ENCODE assay signal across 21 cellular contexts in the genomic region with DNA sequence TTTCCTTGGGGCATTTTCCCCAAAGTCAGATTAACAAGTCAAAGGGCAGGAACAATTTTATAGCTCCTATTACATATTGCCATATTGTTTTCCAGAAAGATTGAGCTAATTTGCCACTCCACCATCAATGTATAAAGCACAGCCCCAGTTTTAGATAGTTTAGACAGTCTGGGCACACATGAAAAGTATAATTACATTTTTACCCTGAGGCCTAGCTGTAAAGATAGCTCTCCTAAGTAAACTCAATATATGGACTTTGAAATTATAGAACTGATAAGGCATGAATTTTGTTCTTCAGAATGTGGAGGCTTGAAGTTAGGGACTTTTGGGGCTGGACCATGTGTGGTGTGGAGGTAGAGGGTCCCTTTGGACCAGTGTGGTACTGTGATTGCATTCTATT.
"Had no signal": no experiment of that assay in that cellular context is flagged by ENCODE, and none has a peak within 500 bp of the region (broad histone marks: within the 10 kb centered on the region; RNA-seq: fewer than 3 reads in every experiment).

No MANE protein-coding gene starts in this region.

- H3K4me3 ChIP-seq: Peyer's patch, SJSA1 had no signal

- H3K36me3 ChIP-seq: brain microvascular endothelial cell, Peyer's patch, SJSA1 had no signal

- ATAC-seq: activated T-cell treated with anti-CD3 and anti-CD28 coated beads, Interleukin-2, amount 50 U/mL, for 4 hours; WTC11 had no signal

- H3K9me3 ChIP-seq: Peyer's patch, SJSA1 had no signal

- H3K27ac ChIP-seq: brain microvascular endothelial cell, Peyer's patch, SJSA1 had no signal

- H3K27me3 ChIP-seq: brain microvascular endothelial cell, Peyer's patch, SJSA1 had no signal

- H3K4me1 ChIP-seq: SJSA1 had no signal

- DNase-seq: activated CD4-positive, alpha-beta memory T cell treated with anti-CD3 and anti-CD28 coated beads for 36 hours; activated CD4-positive, alpha-beta T cell treated with anti-CD3 and anti-CD28 coated beads, Interleukin-2, amount 10 ng/mL, durations not matched to agents 7 days and 5 days; activated CD8-positive, alpha-beta memory T cell treated with anti-CD3 and anti-CD28 coated beads for 24 hours; activated gamma-delta T cell; activated naive CD4-positive, alpha-beta T cell treated with anti-CD3 and anti-CD28 coated beads for 36 hours; activated T-cell treated with anti-CD3 and anti-CD28 coated beads, Interleukin-2, amount 50 U/mL, for 4 hours; amygdala; brain microvascular endothelial cell; MM.1S; NCI-H1105; NCI-H1436; NCI-H1694 treated with DMSO at 0.1 percent for 48 hours; NCI-H2029 treated with DMSO at 0.1 percent for 48 hours; NCI-H345; NCI-H510A; NCI-H69; Peyer's patch; SHP77; T-helper 9 cell had no signal
